17 cellular contexts compared by ENCODE assay signal in the genomic region with DNA sequence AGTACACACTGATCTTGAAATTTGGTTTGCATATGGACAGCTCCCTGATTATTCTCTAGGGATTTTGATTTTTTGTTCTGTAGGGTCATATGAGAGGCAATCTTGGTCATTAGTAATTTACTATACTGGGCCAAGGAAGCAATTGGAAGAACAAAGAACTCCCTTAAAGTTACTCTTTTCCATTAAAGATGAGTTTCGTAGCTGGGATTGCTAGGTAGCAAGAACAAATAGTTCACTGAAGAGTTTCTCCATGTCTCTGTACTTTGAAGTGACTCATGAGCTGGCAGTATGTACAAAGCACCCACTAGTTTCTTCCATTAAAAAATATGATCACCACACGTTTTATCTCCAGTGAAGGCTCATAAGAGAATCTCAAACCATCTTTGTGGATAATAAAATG. TPM values are rescaled to one million over a fixed set of nuclear protein-coding genes. Genes with fewer than 3 reads are reported as not detected.
DNase-seq lines count a peak whose midpoint lies in the region; ATAC-seq, FAIRE-seq and TF ChIP-seq lines count a peak whose summit lies in the region.
"Had no signal": no experiment of that assay in that cellular context is flagged by ENCODE, and none has a peak within 500 bp of the region (broad histone marks: within the 10 kb centered on the region; RNA-seq: fewer than 3 reads in every experiment).

No MANE protein-coding gene starts in this region.

- in situ Hi-C loops in HepG2 (cut with HindIII; ENCODE audit: extremely low pct_ligation_motif_present, low pct_unique_long_range_greater_than_20kb) = no loop called here

- no peaks in the 10 kb centered on the region for H3K9me3 ChIP-seq in HepG2 (ENCODE audit: low read length)
- no peaks in the 10 kb centered on the region for H3K9me3 ChIP-seq in right lobe of liver
- no peaks in the 10 kb centered on the region for H3K9me3 ChIP-seq in PC-9 (ENCODE audit: insufficient read depth, low read depth)

- intact Hi-C loops in HepG2 (cut with micrococcal nuclease; ENCODE audit: unreplicated experiment) = no loop called here
- intact Hi-C loops in right lobe of liver (cut with DNase I) = no loop called here
- intact Hi-C loops in PC-9 (cut with micrococcal nuclease; ENCODE audit: unreplicated experiment) = no loop called here
- intact Hi-C loops in left ventricle myocardium superior (cut with micrococcal nuclease) = no loop called here

- FAIRE-seq in HepG2 (lab: Jason Lieb, UNC) = no peak
- FAIRE-seq: A204.1, GM19239, H54, HTR-8/SVneo had no signal

- H3K4me2 ChIP-seq in HepG2 (ENCODE audit: low read depth, low read length) = peak overlapping the region; percentile 9; the same call in 1 of the 2 replicates
- no peak overlapping the region for H3K4me2 ChIP-seq in PC-9

- H3K27me3 ChIP-seq in HepG2 (ENCODE audit: control insufficient read depth in 1 of 2, insufficient read depth in 2 of 2, low read length in 2 of 2) (no peaks in the 10 kb centered on the region), right lobe of liver (no peaks in the 10 kb centered on the region), PC-9 (ENCODE audit: insufficient read depth, low read depth) (no peaks in the 10 kb centered on the region)

- BruUV-seq in HepG2 (replicated peaks; lab: Mats Ljungman, UMichigan) = no TSS peak
- no TSS peak for BruUV-seq in PC-9 (replicated peaks; lab: Mats Ljungman, UMichigan)

- no peak for TF ChIP-seq EP300 in HepG2 (IDR thresholded peaks at IDR 0.05; ENCODE audit: low read depth in 2 of 2, low read length in 2 of 2)
- TF ChIP-seq EP300 in HepG2 (CRISPR knock-in tag; IDR thresholded peaks at IDR 0.05; ENCODE audit: borderline replicate concordance) = no peak

- whole genome bisulfite sequencing in HepG2 (ENCODE audit: low lambda C conversion rate) = 2% methylated on average over 2 of the region's 2 CpGs
- 50% methylated on average over 2 of the region's 2 CpGs for WGBS in right lobe of liver (ENCODE audit: insufficient coverage, low coverage, low lambda C conversion rate, missing lambda C conversion rate)

- H4K20me1 ChIP-seq in HepG2 (ENCODE audit: insufficient read depth, low read length) = no peaks in the 10 kb centered on the region
- H4K20me1 ChIP-seq in PC-9 (ENCODE audit: insufficient read depth) = no peaks in the 10 kb centered on the region

- H3K27ac ChIP-seq in HepG2 (ENCODE audit: extremely low read length, insufficient read depth, low read length) (no peak overlapping the region), right lobe of liver (no peak overlapping the region), PC-9 (0 out of 2 replicates have a peak overlapping the region, but pooled peaks have one; percentile 22)
- H3K27ac ChIP-seq: C4-2B had no signal

- H3K9me2 ChIP-seq in PC-9 (ENCODE audit: insufficient read depth) = no peaks in the 10 kb centered on the region

- no peak overlapping the region for H3K4me3 ChIP-seq in HepG2 (replicated peaks in 1 of 3; ENCODE audit: insufficient read depth in 1 of 3, low read depth in 2 of 3, low read length in 3 of 3)
- H3K4me3 ChIP-seq in right lobe of liver = no peak overlapping the region
- H3K4me3 ChIP-seq in PC-9 = no peak overlapping the region
- H3K4me3 ChIP-seq in foreskin fibroblast (ENCODE audit: low read depth in 1 of 2, low read length in 2 of 2) = no peak overlapping the region

- H3K79me2 ChIP-seq in HepG2 (ENCODE audit: insufficient read depth, low read length) = no peaks in the 10 kb centered on the region
- no peaks in the 10 kb centered on the region for H3K79me2 ChIP-seq in PC-9 (ENCODE audit: low read depth)

- H2AFZ ChIP-seq in HepG2 (ENCODE audit: low read length) = no peak overlapping the region
- H2AFZ ChIP-seq in PC-9 = no peak overlapping the region

- H3K36me3 ChIP-seq in HepG2 (replicated peaks in 1 of 2; ENCODE audit: control insufficient read depth in 1 of 2, insufficient read depth in 2 of 2, low read length in 2 of 2) (no peaks in the 10 kb centered on the region; a peak in 1 of 5 replicates), right lobe of liver (no peaks in the 10 kb centered on the region), PC-9 (ENCODE audit: low read depth) (no peaks in the 10 kb centered on the region)

- peak; percentile 21 for DNase-seq in HepG2 (ENCODE audit: low spot score)
- DNase-seq in right lobe of liver = no peak
- no peak for DNase-seq in PC-9
- peak; percentile 18 to 56 for DNase-seq in foreskin fibroblast
- no peak for DNase-seq in OCI-M2 (lab: John Stamatoyannopoulos, UW; ENCODE audit: unreplicated experiment)
- no peak for DNase-seq in NCI-H524 treated with DMSO at 0.1 percent for 48 hours (lab: John Stamatoyannopoulos, UW)
- no peak for DNase-seq in left ventricle myocardium superior
- DNase-seq: DMS 273 treated with DMSO at 0.1 percent for 48 hours, NCI-H1417 treated with DMSO at 0.1 percent for 48 hours, NCI-H2081, NCI-H774 had no signal

- CTCF ChIA-PET in HepG2 (lab: Yijun Ruan, JAX; ENCODE audit: low intra/inter-chr PET ratio, low total read pairs) = no interaction called here
- CTCF ChIA-PET in PC-9 (lab: Charles Lee) = no interaction called here

- POLR2A ChIA-PET in HepG2 (lab: Yijun Ruan, JAX) (no interaction called here), PC-9 (lab: Charles Lee; ENCODE audit: unreplicated experiment) (no interaction called here)

- ATAC-seq in HepG2 = no peak
- no peak for ATAC-seq in right lobe of liver
- ATAC-seq in HG03442 (IDR thresholded peaks at IDR 0.05; ENCODE audit: unreplicated experiment) = no peak
- no peak for ATAC-seq in left ventricle myocardium superior

- TF ChIP-seq RAD21 in HepG2 (CRISPR knock-in tag; IDR thresholded peaks at IDR 0.05) = no peak

- peaks cover 8% of the 10 kb centered on the region; the same call in 1 of the 2 replicates for H3K4me1 ChIP-seq in HepG2 (ENCODE audit: insufficient read depth, low read length)
- H3K4me1 ChIP-seq in right lobe of liver = no peaks in the 10 kb centered on the region
- H3K4me1 ChIP-seq in PC-9 (replicated peaks; ENCODE audit: insufficient read depth) = no peaks in the 10 kb centered on the region

- TF ChIP-seq CTCF in HepG2 (CRISPR knock-in tag; IDR thresholded peaks at IDR 0.05) = no peak
- no peak for TF ChIP-seq CTCF in right lobe of liver (IDR thresholded peaks at IDR 0.05)
- TF ChIP-seq CTCF in PC-9 (conservative IDR thresholded peaks at IDR 0.05) = no peak
- no peak for TF ChIP-seq CTCF in foreskin fibroblast (IDR thresholded peaks at IDR 0.05; ENCODE audit: low read depth, low read length)

- peaks cover 12% of the 10 kb centered on the region; the same call in 1 of the 2 replicates for H3F3A ChIP-seq in PC-9 (ENCODE audit: insufficient read depth, low read depth)

- H3K9ac ChIP-seq in HepG2 (ENCODE audit: insufficient read depth, low read depth, low read length) = no peak overlapping the region

- TF ChIP-seq POLR2A in HepG2 (IDR thresholded peaks at IDR 0.05; ENCODE audit: insufficient read depth in 1 of 2, low read depth in 2 of 2, low read length in 2 of 2) (no peak), right lobe of liver (IDR thresholded peaks at IDR 0.05) (no peak)

TF ChIP-seq in HepG2, 621 proteins besides CTCF, POLR2A, EP300 and RAD21:
- no peak for TF ChIP-seq ZSCAN20 (CRISPR knock-in tag; IDR thresholded peaks at IDR 0.05; ENCODE audit: borderline replicate concordance)
- TF ChIP-seq THAP11 (CRISPR knock-in tag; IDR thresholded peaks at IDR 0.05) = no peak
- TF ChIP-seq NFKBIZ (CRISPR knock-in tag; IDR thresholded peaks at IDR 0.05) = no peak
- no peak for TF ChIP-seq KLF16 (CRISPR knock-in tag; IDR thresholded peaks at IDR 0.05)
- no peak for TF ChIP-seq MIXL1 (CRISPR knock-in tag; IDR thresholded peaks at IDR 0.05)

RNA-seq across cellular contexts. Expression of gene BCAS3, which starts 6.2 kb away (rescaled TPM):
- total RNA-seq in HepG2 (2016; rRNA removed; fragmentation: Illumina TruSeq; extraction: Trizol) (10.7 and 15.8 TPM in 2 replicates), right lobe of liver (10 to 100 TPM in 5 of 6 experiments, 1 to 10 TPM in 1; 9.2 to 22.1 (median 14.2) TPM), PC-9 (2021) (25.4 and 26.0 TPM in 2 replicates), left ventricle myocardium superior (15.9 TPM)
- total RNA-seq in HepG2 (2016; cell fraction: cytosol; rRNA removed; fragmentation: Illumina TruSeq; extraction: Trizol; ENCODE audit: low read depth) = 11.9 and 13.0 TPM in 2 replicates
- total RNA-seq in HepG2 (2016; cell fraction: insoluble cytoplasmic fraction; rRNA removed; fragmentation: Illumina TruSeq; extraction: Trizol) = 11.0 and 12.0 TPM in 2 replicates
- 7.1 and 7.7 TPM in 2 replicates for total RNA-seq in HepG2 (2016; cell fraction: membrane; rRNA removed; fragmentation: Illumina TruSeq; extraction: Trizol)
- total RNA-seq in HepG2 (2016; cell fraction: nucleus; rRNA removed; fragmentation: Illumina TruSeq; extraction: Trizol) = 25.1 and 30.0 TPM in 2 replicates
- 11.2 and 11.4 TPM in 2 replicates for polyA plus RNA-seq in HepG2 (2011; rRNA removed)
- polyA plus RNA-seq in HepG2 (2011; cell fraction: cytosol; rRNA removed) = 9.4 and 12.9 TPM in 2 replicates
- 12.5 and 13.3 TPM in 2 replicates for polyA plus RNA-seq in HepG2 (2011; cell fraction: nucleus; rRNA removed)
- polyA plus RNA-seq in HepG2 (2012) = 11.9 and 12.7 TPM in 2 replicates
- 1.1 and 1.4 TPM in 2 replicates for polyA plus RNA-seq in HepG2 (2016; cell fraction: cytosol; fragmentation: Illumina TruSeq; extraction: Trizol; ENCODE audit: low read depth)
- polyA plus RNA-seq in HepG2 (2016; cell fraction: insoluble cytoplasmic fraction; fragmentation: Illumina TruSeq; extraction: Trizol; ENCODE audit: low read depth) = 14.1 and 15.6 TPM in 2 replicates
- 2.8 and 3.3 TPM in 2 replicates for polyA plus RNA-seq in HepG2 (2016; cell fraction: membrane; fragmentation: Illumina TruSeq; extraction: Trizol; ENCODE audit: low read depth)
- 5.2 and 5.6 TPM in 2 replicates for polyA plus RNA-seq in HepG2 (2016; cell fraction: nucleus; fragmentation: Illumina TruSeq; extraction: Trizol; ENCODE audit: insufficient read depth, low read depth)
- 109 and 128 TPM in 2 replicates for polyA minus RNA-seq in HepG2 (2011; rRNA and poly(A)+ RNA removed; ENCODE audit: low replicate concordance)
- 16.8 and 32.3 TPM in 2 replicates for polyA minus RNA-seq in HepG2 (2011; cell fraction: cytosol; rRNA and poly(A)+ RNA removed)
- 127 and 156 TPM in 2 replicates for polyA minus RNA-seq in HepG2 (2011; cell fraction: nucleus; rRNA and poly(A)+ RNA removed)

Comparison
In these comparisons a context has a peak if more than half of its experiments do, and no peak if none do; other contexts are left out.
1. DNase-seq: peak in HepG2 (single experiment) and foreskin fibroblast (2 of 2); none in right lobe of liver (0 of 3), PC-9 (0 of 2), OCI-M2 (single experiment), NCI-H524 treated with DMSO at 0.1 percent for 48 hours (single experiment) and left ventricle myocardium superior (single experiment).